Comparison of ENCODE assay signal across 1 cellular context in the genomic region with DNA sequence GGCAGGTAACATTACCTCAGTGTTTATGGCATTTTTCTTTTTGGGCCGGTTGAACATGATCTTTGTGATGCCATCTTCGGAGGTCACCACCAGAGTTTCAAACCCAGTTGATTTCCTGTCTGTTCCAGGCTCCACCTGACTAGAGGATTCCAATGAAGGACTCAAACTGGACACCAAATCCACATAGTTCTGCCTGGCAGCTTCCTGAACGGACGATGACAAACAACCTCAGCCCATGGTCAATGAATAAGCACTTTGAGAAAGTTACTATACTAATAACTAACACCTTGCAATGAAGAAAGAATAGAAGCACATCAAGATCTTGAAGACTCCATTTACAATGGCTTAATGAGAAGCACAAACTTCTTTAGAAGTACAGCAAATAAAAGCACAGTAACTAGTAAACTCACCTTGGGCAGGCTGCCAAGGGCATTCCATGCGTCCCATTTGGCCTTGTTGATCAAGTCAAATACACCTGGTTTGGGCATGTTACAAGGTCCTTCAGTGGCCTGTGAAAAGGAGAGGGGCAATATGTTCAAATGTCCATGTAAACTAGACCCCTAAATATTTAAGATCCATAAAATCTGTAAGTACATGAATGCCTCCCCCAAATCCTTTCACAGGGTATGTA.
TF ChIP-seq lines count a peak whose summit lies in the region.

No MANE protein-coding gene starts in this region.

TF ChIP-seq in HepG2, 621 proteins besides CTCF, POLR2A, EP300 and RAD21 (continued from another document and continues in another):
- TF ChIP-seq, protein P1, sequence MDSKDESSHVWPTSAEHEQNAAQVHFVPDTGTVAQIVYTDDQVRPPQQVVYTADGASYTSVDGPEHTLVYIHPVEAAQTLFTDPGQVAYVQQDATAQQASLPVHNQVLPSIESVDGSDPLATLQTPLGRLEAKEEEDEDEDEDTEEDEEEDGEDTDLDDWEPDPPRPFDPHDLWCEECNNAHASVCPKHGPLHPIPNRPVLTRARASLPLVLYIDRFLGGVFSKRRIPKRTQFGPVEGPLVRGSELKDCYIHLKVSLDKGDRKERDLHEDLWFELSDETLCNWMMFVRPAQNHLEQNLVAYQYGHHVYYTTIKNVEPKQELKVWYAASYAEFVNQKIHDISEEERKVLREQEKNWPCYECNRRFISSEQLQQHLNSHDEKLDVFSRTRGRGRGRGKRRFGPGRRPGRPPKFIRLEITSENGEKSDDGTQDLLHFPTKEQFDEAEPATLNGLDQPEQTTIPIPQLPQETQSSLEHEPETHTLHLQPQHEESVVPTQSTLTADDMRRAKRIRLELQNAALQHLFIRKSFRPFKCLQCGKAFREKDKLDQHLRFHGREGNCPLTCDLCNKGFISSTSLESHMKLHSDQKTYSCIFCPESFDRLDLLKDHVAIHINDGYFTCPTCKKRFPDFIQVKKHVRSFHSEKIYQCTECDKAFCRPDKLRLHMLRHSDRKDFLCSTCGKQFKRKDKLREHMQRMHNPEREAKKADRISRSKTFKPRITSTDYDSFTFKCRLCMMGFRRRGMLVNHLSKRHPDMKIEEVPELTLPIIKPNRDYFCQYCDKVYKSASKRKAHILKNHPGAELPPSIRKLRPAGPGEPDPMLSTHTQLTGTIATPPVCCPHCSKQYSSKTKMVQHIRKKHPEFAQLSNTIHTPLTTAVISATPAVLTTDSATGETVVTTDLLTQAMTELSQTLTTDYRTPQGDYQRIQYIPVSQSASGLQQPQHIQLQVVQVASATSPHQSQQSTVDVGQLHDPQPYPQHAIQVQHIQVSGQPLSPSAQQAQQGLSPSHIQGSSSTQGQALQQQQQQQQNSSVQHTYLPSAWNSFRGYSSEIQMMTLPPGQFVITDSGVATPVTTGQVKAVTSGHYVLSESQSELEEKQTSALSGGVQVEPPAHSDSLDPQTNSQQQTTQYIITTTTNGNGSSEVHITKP (CRISPR knock-in tag; IDR thresholded peaks at IDR 0.05; ENCODE audit: low read depth): 0 out of 2 replicates have a peak, but pooled peaks have one; percentile 24
- TF ChIP-seq, protein P2, sequence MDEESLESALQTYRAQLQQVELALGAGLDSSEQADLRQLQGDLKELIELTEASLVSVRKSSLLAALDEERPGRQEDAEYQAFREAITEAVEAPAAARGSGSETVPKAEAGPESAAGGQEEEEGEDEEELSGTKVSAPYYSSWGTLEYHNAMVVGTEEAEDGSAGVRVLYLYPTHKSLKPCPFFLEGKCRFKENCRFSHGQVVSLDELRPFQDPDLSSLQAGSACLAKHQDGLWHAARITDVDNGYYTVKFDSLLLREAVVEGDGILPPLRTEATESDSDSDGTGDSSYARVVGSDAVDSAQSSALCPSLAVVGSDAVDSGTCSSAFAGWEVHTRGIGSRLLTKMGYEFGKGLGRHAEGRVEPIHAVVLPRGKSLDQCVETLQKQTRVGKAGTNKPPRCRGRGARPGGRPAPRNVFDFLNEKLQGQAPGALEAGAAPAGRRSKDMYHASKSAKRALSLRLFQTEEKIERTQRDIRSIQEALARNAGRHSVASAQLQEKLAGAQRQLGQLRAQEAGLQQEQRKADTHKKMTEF (CRISPR knock-in tag; IDR thresholded peaks at IDR 0.05): peak; percentile 65
- TF ChIP-seq, protein P3, sequence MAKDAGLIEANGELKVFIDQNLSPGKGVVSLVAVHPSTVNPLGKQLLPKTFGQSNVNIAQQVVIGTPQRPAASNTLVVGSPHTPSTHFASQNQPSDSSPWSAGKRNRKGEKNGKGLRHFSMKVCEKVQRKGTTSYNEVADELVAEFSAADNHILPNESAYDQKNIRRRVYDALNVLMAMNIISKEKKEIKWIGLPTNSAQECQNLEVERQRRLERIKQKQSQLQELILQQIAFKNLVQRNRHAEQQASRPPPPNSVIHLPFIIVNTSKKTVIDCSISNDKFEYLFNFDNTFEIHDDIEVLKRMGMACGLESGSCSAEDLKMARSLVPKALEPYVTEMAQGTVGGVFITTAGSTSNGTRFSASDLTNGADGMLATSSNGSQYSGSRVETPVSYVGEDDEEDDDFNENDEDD (CRISPR knock-in tag; IDR thresholded peaks at IDR 0.05; ENCODE audit: borderline replicate concordance): no peak
- peak; percentile 75; the same call in 1 of the 2 replicates for TF ChIP-seq HMG20A (CRISPR knock-in tag; IDR thresholded peaks at IDR 0.05; ENCODE audit: borderline replicate concordance)
- peak; percentile 59; the same call in 1 of the 2 replicates for TF ChIP-seq HDAC2 (CRISPR knock-in tag; IDR thresholded peaks at IDR 0.05)
- 0 out of 2 replicates have a peak, but pooled peaks have one; percentile 33 for TF ChIP-seq ZNF335 (CRISPR knock-in tag; IDR thresholded peaks at IDR 0.05)
- TF ChIP-seq FOXP1 (IDR thresholded peaks at IDR 0.05): no peak
- TF ChIP-seq FOXP1 (CRISPR knock-in tag; IDR thresholded peaks at IDR 0.05): peak; percentile 86
- TF ChIP-seq, protein P4, sequence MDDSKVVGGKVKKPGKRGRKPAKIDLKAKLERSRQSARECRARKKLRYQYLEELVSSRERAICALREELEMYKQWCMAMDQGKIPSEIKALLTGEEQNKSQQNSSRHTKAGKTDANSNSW (CRISPR knock-in tag; IDR thresholded peaks at IDR 0.05; ENCODE audit: borderline replicate concordance): no peak
- TF ChIP-seq ZNF720 (CRISPR knock-in tag; IDR thresholded peaks at IDR 0.05): no peak
- peak; percentile 49 for TF ChIP-seq RARA (CRISPR knock-in tag; IDR thresholded peaks at IDR 0.05)
- TF ChIP-seq SMAD9 (CRISPR knock-in tag; IDR thresholded peaks at IDR 0.05): no peak
- peak; percentile 90 for TF ChIP-seq GATAD2A (CRISPR knock-in tag; IDR thresholded peaks at IDR 0.05)
- no peak for TF ChIP-seq ZNF232 (CRISPR knock-in tag; IDR thresholded peaks at IDR 0.05; ENCODE audit: borderline replicate concordance)
- TF ChIP-seq SP5 (CRISPR knock-in tag; IDR thresholded peaks at IDR 0.05; ENCODE audit: borderline replicate concordance, low read depth): no peak
- TF ChIP-seq, protein P5, sequence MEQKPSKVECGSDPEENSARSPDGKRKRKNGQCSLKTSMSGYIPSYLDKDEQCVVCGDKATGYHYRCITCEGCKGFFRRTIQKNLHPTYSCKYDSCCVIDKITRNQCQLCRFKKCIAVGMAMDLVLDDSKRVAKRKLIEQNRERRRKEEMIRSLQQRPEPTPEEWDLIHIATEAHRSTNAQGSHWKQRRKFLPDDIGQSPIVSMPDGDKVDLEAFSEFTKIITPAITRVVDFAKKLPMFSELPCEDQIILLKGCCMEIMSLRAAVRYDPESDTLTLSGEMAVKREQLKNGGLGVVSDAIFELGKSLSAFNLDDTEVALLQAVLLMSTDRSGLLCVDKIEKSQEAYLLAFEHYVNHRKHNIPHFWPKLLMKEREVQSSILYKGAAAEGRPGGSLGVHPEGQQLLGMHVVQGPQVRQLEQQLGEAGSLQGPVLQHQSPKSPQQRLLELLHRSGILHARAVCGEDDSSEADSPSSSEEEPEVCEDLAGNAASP (CRISPR knock-in tag; IDR thresholded peaks at IDR 0.05; ENCODE audit: borderline replicate concordance): peak; percentile 21; the same call in 1 of the 2 replicates
- peak; percentile 42; the same call in 1 of the 2 replicates for TF ChIP-seq RXRB (CRISPR knock-in tag; IDR thresholded peaks at IDR 0.05; ENCODE audit: borderline replicate concordance)
- no peak for TF ChIP-seq ZFP36 (IDR thresholded peaks at IDR 0.05; ENCODE audit: borderline replicate concordance, low read depth, low read length, partially characterized antibody)
- no peak for TF ChIP-seq FOXC1 (CRISPR knock-in tag; IDR thresholded peaks at IDR 0.05; ENCODE audit: borderline replicate concordance)
- TF ChIP-seq, protein P6, sequence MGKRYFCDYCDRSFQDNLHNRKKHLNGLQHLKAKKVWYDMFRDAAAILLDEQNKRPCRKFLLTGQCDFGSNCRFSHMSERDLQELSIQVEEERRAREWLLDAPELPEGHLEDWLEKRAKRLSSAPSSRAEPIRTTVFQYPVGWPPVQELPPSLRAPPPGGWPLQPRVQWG (CRISPR knock-in tag; IDR thresholded peaks at IDR 0.05; ENCODE audit: borderline replicate concordance, low read depth): no peak
- TF ChIP-seq ZNF350 (CRISPR knock-in tag; IDR thresholded peaks at IDR 0.05; ENCODE audit: borderline replicate concordance, low read depth): no peak
- TF ChIP-seq, protein P7, sequence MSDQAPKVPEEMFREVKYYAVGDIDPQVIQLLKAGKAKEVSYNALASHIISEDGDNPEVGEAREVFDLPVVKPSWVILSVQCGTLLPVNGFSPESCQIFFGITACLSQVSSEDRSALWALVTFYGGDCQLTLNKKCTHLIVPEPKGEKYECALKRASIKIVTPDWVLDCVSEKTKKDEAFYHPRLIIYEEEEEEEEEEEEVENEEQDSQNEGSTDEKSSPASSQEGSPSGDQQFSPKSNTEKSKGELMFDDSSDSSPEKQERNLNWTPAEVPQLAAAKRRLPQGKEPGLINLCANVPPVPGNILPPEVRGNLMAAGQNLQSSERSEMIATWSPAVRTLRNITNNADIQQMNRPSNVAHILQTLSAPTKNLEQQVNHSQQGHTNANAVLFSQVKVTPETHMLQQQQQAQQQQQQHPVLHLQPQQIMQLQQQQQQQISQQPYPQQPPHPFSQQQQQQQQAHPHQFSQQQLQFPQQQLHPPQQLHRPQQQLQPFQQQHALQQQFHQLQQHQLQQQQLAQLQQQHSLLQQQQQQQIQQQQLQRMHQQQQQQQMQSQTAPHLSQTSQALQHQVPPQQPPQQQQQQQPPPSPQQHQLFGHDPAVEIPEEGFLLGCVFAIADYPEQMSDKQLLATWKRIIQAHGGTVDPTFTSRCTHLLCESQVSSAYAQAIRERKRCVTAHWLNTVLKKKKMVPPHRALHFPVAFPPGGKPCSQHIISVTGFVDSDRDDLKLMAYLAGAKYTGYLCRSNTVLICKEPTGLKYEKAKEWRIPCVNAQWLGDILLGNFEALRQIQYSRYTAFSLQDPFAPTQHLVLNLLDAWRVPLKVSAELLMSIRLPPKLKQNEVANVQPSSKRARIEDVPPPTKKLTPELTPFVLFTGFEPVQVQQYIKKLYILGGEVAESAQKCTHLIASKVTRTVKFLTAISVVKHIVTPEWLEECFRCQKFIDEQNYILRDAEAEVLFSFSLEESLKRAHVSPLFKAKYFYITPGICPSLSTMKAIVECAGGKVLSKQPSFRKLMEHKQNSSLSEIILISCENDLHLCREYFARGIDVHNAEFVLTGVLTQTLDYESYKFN (CRISPR knock-in tag; conservative IDR thresholded peaks at IDR 0.05): peak; percentile 63
- TF ChIP-seq SOX5 (CRISPR knock-in tag; IDR thresholded peaks at IDR 0.05; ENCODE audit: borderline replicate concordance): peak; percentile 69
- 0 out of 2 replicates have a peak, but pooled peaks have one; percentile 32 for TF ChIP-seq RCOR2 (CRISPR knock-in tag; IDR thresholded peaks at IDR 0.05)
- no peak for TF ChIP-seq GATA4 (IDR thresholded peaks at IDR 0.05; ENCODE audit: borderline replicate concordance, low read depth)
- TF ChIP-seq MIXL1 (CRISPR knock-in tag; IDR thresholded peaks at IDR 0.05): peak; percentile 45; the same call in 1 of the 2 replicates
- peak; percentile 79 for TF ChIP-seq ZNF878 (CRISPR knock-in tag; IDR thresholded peaks at IDR 0.05)
- TF ChIP-seq ZFX (CRISPR knock-in tag; IDR thresholded peaks at IDR 0.05; ENCODE audit: low read depth): 0 out of 2 replicates have a peak, but pooled peaks have one; percentile 20
- TF ChIP-seq ZNF3 (CRISPR knock-in tag; IDR thresholded peaks at IDR 0.05): no peak
- TF ChIP-seq MBNL3 (CRISPR knock-in tag; conservative IDR thresholded peaks at IDR 0.05): no peak
- TF ChIP-seq ZSCAN21 (CRISPR knock-in tag; IDR thresholded peaks at IDR 0.05; ENCODE audit: borderline replicate concordance): no peak
- TF ChIP-seq, protein P8, sequence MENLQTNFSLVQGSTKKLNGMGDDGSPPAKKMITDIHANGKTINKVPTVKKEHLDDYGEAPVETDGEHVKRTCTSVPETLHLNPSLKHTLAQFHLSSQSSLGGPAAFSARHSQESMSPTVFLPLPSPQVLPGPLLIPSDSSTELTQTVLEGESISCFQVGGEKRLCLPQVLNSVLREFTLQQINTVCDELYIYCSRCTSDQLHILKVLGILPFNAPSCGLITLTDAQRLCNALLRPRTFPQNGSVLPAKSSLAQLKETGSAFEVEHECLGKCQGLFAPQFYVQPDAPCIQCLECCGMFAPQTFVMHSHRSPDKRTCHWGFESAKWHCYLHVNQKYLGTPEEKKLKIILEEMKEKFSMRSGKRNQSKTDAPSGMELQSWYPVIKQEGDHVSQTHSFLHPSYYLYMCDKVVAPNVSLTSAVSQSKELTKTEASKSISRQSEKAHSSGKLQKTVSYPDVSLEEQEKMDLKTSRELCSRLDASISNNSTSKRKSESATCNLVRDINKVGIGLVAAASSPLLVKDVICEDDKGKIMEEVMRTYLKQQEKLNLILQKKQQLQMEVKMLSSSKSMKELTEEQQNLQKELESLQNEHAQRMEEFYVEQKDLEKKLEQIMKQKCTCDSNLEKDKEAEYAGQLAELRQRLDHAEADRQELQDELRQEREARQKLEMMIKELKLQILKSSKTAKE (CRISPR knock-in tag; IDR thresholded peaks at IDR 0.05; ENCODE audit: borderline replicate concordance): no peak
- TF ChIP-seq CBX2 (IDR thresholded peaks at IDR 0.05; ENCODE audit: low read depth, low read length): no peak
- no peak for TF ChIP-seq CBX2 (CRISPR knock-in tag; IDR thresholded peaks at IDR 0.05; ENCODE audit: low read depth)
- TF ChIP-seq ZNF136 (CRISPR knock-in tag; IDR thresholded peaks at IDR 0.05; ENCODE audit: low read depth): no peak
- TF ChIP-seq TOE1 (CRISPR knock-in tag; IDR thresholded peaks at IDR 0.05): no peak
- TF ChIP-seq, protein P9, sequence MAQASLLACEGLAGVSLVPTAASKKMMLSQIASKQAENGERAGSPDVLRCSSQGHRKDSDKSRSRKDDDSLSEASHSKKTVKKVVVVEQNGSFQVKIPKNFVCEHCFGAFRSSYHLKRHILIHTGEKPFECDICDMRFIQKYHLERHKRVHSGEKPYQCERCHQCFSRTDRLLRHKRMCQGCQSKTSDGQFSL (CRISPR knock-in tag; IDR thresholded peaks at IDR 0.05): no peak
- TF ChIP-seq, protein P10, sequence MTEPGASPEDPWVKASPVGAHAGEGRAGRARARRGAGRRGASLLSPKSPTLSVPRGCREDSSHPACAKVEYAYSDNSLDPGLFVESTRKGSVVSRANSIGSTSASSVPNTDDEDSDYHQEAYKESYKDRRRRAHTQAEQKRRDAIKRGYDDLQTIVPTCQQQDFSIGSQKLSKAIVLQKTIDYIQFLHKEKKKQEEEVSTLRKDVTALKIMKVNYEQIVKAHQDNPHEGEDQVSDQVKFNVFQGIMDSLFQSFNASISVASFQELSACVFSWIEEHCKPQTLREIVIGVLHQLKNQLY (CRISPR knock-in tag; IDR thresholded peaks at IDR 0.05): 0 out of 2 replicates have a peak, but pooled peaks have one; percentile 24
- TF ChIP-seq, protein P11, sequence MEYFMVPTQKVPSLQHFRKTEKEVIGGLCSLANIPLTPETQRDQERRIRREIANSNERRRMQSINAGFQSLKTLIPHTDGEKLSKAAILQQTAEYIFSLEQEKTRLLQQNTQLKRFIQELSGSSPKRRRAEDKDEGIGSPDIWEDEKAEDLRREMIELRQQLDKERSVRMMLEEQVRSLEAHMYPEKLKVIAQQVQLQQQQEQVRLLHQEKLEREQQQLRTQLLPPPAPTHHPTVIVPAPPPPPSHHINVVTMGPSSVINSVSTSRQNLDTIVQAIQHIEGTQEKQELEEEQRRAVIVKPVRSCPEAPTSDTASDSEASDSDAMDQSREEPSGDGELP (IDR thresholded peaks at IDR 0.05; ENCODE audit: borderline replicate concordance, low read depth): peak; percentile 66; the same call in 1 of the 2 replicates
- 0 out of 2 replicates have a peak, but pooled peaks have one; percentile 47 for TF ChIP-seq KAT8 (CRISPR knock-in tag; IDR thresholded peaks at IDR 0.05)
- peak; percentile 18; the same call in 1 of the 2 replicates for TF ChIP-seq ZNF629 (CRISPR knock-in tag; conservative IDR thresholded peaks at IDR 0.05)
- no peak for TF ChIP-seq U2AF1 (optimal IDR thresholded peaks at IDR 0.05; ENCODE audit: low read depth, low read length)
- no peak for TF ChIP-seq ZNF790 (CRISPR knock-in tag; IDR thresholded peaks at IDR 0.05; ENCODE audit: borderline replicate concordance)
- no peak for TF ChIP-seq PHF21A (CRISPR knock-in tag; IDR thresholded peaks at IDR 0.05)
